ENCODE assay signal across 18 cellular contexts in the genomic region with DNA sequence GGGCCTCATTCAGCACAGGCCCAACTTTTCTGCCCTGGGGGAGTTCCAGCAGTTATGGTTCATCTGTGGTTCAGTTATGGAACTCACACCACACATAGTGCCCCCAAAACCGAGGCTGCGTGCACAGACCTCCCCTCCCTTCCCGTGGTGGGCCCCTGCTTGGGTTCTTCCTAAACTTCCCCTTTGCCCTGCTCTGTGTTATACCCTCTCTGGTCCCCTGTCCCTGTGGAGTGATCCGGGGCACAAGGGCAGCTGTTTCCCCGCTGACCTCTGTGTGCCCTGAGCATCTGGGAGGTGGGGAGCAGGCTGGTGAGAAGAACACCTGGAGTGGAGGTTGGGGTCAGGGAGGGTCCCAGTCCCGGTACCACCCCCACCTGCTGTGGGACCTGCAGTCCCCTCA. TPM values are rescaled to one million over a fixed set of nuclear protein-coding genes. Genes with fewer than 3 reads are reported as not detected.
"Had no signal": no experiment of that assay in that cellular context is flagged by ENCODE, and none has a peak within 500 bp of the region (broad histone marks: within the 10 kb centered on the region; RNA-seq: fewer than 3 reads in every experiment).

No MANE protein-coding gene starts in this region.

- H3K4me1 Mint-ChIP-seq: central memory CD8-positive, alpha-beta T cell had no signal

- H3K4me3 Mint-ChIP-seq: activated CD8-positive, alpha-beta memory T cell treated with anti-CD3 and anti-CD28 coated beads, Interleukin-2, amount 10 ng/mL, durations not matched to agents 7 days and 5 days; activated naive CD4-positive, alpha-beta T cell treated with anti-CD3 and anti-CD28 coated beads, Interleukin-2, amount 50 U/mL, for 24 hours; activated T-cell treated with anti-CD3 and anti-CD28 coated beads, Interleukin-2, amount 50 U/mL, for 24 hours; central memory CD8-positive, alpha-beta T cell; natural killer cell had no signal

- DNase-seq: activated CD4-positive, alpha-beta T cell treated with anti-CD3 and anti-CD28 coated beads, Interleukin-2, amount 50 U/mL, for 48 hours; activated CD8-positive, alpha-beta memory T cell treated with anti-CD3 and anti-CD28 coated beads, Interleukin-2, amount 10 ng/mL, durations not matched to agents 7 days and 5 days; activated effector memory CD4-positive, alpha-beta T cell treated with Interleukin-2 at 50 U/mL for 16 hours; activated T-cell treated with anti-CD3 and anti-CD28 coated beads, Interleukin-2, amount 50 U/mL, for 24 hours; adrenal gland; dermis blood vessel endothelial cell; mucosa of descending colon; natural killer cell; occipital lobe; right lobe of liver; stimulated activated naive CD8-positive, alpha-beta T cell treated with anti-CD3 and anti-CD28 coated beads, Interleukin-15, Interleukin-2, amounts not matched to agents 100 U/mL and 50 U/mL, for 24 hours had no signal

- H3K9me3 Mint-ChIP-seq: activated naive CD4-positive, alpha-beta T cell treated with anti-CD3 and anti-CD28 coated beads, Interleukin-2, amount 50 U/mL, for 24 hours; activated T-cell treated with anti-CD3 and anti-CD28 coated beads, Interleukin-2, amount 50 U/mL, for 24 hours; central memory CD8-positive, alpha-beta T cell; natural killer cell had no signal

- H3K27me3 Mint-ChIP-seq: activated naive CD4-positive, alpha-beta T cell treated with anti-CD3 and anti-CD28 coated beads, Interleukin-2, amount 50 U/mL, for 24 hours; activated T-cell treated with anti-CD3 and anti-CD28 coated beads, Interleukin-2, amount 50 U/mL, for 24 hours; central memory CD8-positive, alpha-beta T cell had no signal

- ATAC-seq: activated CD8-positive, alpha-beta memory T cell treated with anti-CD3 and anti-CD28 coated beads, Interleukin-2, amount 10 ng/mL, durations not matched to agents 7 days and 5 days; left lobe of liver; mucosa of descending colon; natural killer cell; right lobe of liver; stimulated activated naive CD8-positive, alpha-beta T cell treated with anti-CD3 and anti-CD28 coated beads, Interleukin-15, Interleukin-2, amounts not matched to agents 100 U/mL and 50 U/mL, for 24 hours had no signal

- H3K9me3 ChIP-seq: adrenal gland, mucosa of descending colon, prostate gland, right lobe of liver had no signal

- H3K27me3 ChIP-seq: adrenal gland, right lobe of liver had no signal

- H3K36me3 Mint-ChIP-seq: activated CD8-positive, alpha-beta memory T cell treated with anti-CD3 and anti-CD28 coated beads, Interleukin-2, amount 10 ng/mL, durations not matched to agents 7 days and 5 days; activated naive CD4-positive, alpha-beta T cell treated with anti-CD3 and anti-CD28 coated beads, Interleukin-2, amount 50 U/mL, for 24 hours; natural killer cell had no signal

- H3K4me1 ChIP-seq: prostate gland, right lobe of liver had no signal

- H3K36me3 ChIP-seq: adrenal gland, prostate gland, right lobe of liver had no signal

- H3K27ac ChIP-seq: adrenal gland, epithelial cell of prostate, prostate gland, right lobe of liver had no signal

- H3K4me3 ChIP-seq: adrenal gland, mucosa of descending colon, prostate gland, right lobe of liver had no signal

- H3K27ac Mint-ChIP-seq: activated CD8-positive, alpha-beta memory T cell treated with anti-CD3 and anti-CD28 coated beads, Interleukin-2, amount 10 ng/mL, durations not matched to agents 7 days and 5 days; activated naive CD4-positive, alpha-beta T cell treated with anti-CD3 and anti-CD28 coated beads, Interleukin-2, amount 50 U/mL, for 24 hours; activated T-cell treated with anti-CD3 and anti-CD28 coated beads, Interleukin-2, amount 50 U/mL, for 24 hours; natural killer cell had no signal

RNA-seq across cellular contexts. Expression of a gene that starts 39.4 kb away (rescaled TPM):
- total RNA-seq: activated CD8-positive, alpha-beta memory T cell treated with anti-CD3 and anti-CD28 coated beads, Interleukin-2, amount 10 ng/mL, durations not matched to agents 7 days and 5 days; natural killer cell; T-helper 1 cell treated with Interleukin-12 subunit alpha and Interleukin-12 subunit beta and Interleukin-4 antibody, amounts not matched to agents 30 ng/mL and 1 ng/mL, for 36 hours had no signal

RNA-seq across cellular contexts. Expression of a gene that starts 46.3 kb away (rescaled TPM):
- total RNA-seq: activated CD8-positive, alpha-beta memory T cell treated with anti-CD3 and anti-CD28 coated beads, Interleukin-2, amount 10 ng/mL, durations not matched to agents 7 days and 5 days; adrenal gland; dermis blood vessel endothelial cell; left lobe of liver; lung microvascular endothelial cell; mucosa of descending colon; natural killer cell; occipital lobe; right lobe of liver; T-helper 1 cell treated with Interleukin-12 subunit alpha and Interleukin-12 subunit beta and Interleukin-4 antibody, amounts not matched to agents 30 ng/mL and 1 ng/mL, for 36 hours had no signal

RNA-seq across cellular contexts. Expression of a gene that starts 59.8 kb away (rescaled TPM):
- total RNA-seq: activated CD8-positive, alpha-beta memory T cell treated with anti-CD3 and anti-CD28 coated beads, Interleukin-2, amount 10 ng/mL, durations not matched to agents 7 days and 5 days; dermis blood vessel endothelial cell; lung microvascular endothelial cell; natural killer cell; T-helper 1 cell treated with Interleukin-12 subunit alpha and Interleukin-12 subunit beta and Interleukin-4 antibody, amounts not matched to agents 30 ng/mL and 1 ng/mL, for 36 hours had no signal
